ENCODE assay signal across 37 cellular contexts in genomic region chr4:99965173-99965572, GRCh38.
"Had no signal": no experiment of that assay in that cellular context is flagged by ENCODE, and none has a peak within 500 bp of the region (broad histone marks: within the 10 kb centered on the region; RNA-seq: fewer than 3 reads in every experiment).

No MANE protein-coding gene starts in this region.

- H3K4me3 Mint-ChIP-seq: activated CD4-positive, alpha-beta memory T cell treated with anti-CD3 and anti-CD28 coated beads, Interleukin-2, amount 10 ng/mL, durations not matched to agents 7 days and 5 days; activated CD8-positive, alpha-beta memory T cell treated with anti-CD3 and anti-CD28 coated beads, Interleukin-2, amount 10 ng/mL, durations not matched to agents 7 days and 5 days; T-helper 1 cell treated with Interleukin-12 subunit alpha and Interleukin-12 subunit beta and Interleukin-4 antibody, amounts not matched to agents 30 μg/mL and 1 μg/mL, for 36 hours had no signal

- H3K36me3 ChIP-seq: adrenal gland, breast epithelium, MG63, Peyer's patch, SJSA1, WERI-Rb-1 had no signal

- DNase-seq: activated CD4-positive, alpha-beta memory T cell treated with anti-CD3 and anti-CD28 coated beads, Interleukin-2, amount 10 ng/mL, durations not matched to agents 7 days and 5 days; activated CD4-positive, alpha-beta T cell treated with anti-CD3 and anti-CD28 coated beads for 1 hour; activated CD4-positive, alpha-beta T cell treated with anti-CD3 and anti-CD28 coated beads for 48 hours; activated CD4-positive, CD25-positive, alpha-beta regulatory T cell; activated CD8-positive, alpha-beta memory T cell treated with anti-CD3 and anti-CD28 coated beads for 24 hours; activated CD8-positive, alpha-beta memory T cell treated with anti-CD3 and anti-CD28 coated beads, Interleukin-2, amount 10 ng/mL, durations not matched to agents 7 days and 5 days; activated CD8-positive, alpha-beta memory T cell treated with anti-CD3 and anti-CD28 coated beads, Interleukin-2, amount 50 U/mL, for 48 hours; activated effector memory CD4-positive, alpha-beta T cell treated with anti-CD3 and anti-CD28 coated beads, Interleukin-2, amount 50 U/mL, for 16 hours; activated naive CD4-positive, alpha-beta T cell; activated T-cell treated with anti-CD3 and anti-CD28 coated beads, Interleukin-2, amount 50 U/mL, for 48 hours; adrenal gland; body of pancreas; cerebellar nuclear complex; Karpas-422; KBM-7; MG63; NCI-H1048; NCI-H1105 treated with DMSO at 0.1 percent for 48 hours; NCI-H1436; NCI-H1694; NCI-H1930; NCI-H2081 treated with DMSO at 0.1 percent for 48 hours; NCI-H345; NCI-H524 treated with DMSO at 0.1 percent for 48 hours; NCI-H748 treated with DMSO at 0.1 percent for 48 hours; NK-92 treated with Interleukin-12 subunit alpha and Interleukin-12 subunit beta, amount 100 ng/mL, for 24 hours; PC-3; Peyer's patch; RPMI8226; SHP77 treated with DMSO at 0.1 percent for 48 hours; SK-N-SH; T1000; WERI-Rb-1 had no signal

- H3K4me1 ChIP-seq: adrenal gland, body of pancreas, breast epithelium, Peyer's patch had no signal

- H3K27me3 Mint-ChIP-seq: activated CD8-positive, alpha-beta memory T cell treated with anti-CD3 and anti-CD28 coated beads, Interleukin-2, amount 10 ng/mL, durations not matched to agents 7 days and 5 days had no signal

- H3K9me3 Mint-ChIP-seq: activated CD4-positive, alpha-beta memory T cell treated with anti-CD3 and anti-CD28 coated beads, Interleukin-2, amount 10 ng/mL, durations not matched to agents 7 days and 5 days; activated naive CD4-positive, alpha-beta T cell treated with anti-CD3 and anti-CD28 coated beads, Interleukin-2, amount 50 U/mL, for 72 hours; T-helper 1 cell treated with Interleukin-12 subunit alpha and Interleukin-12 subunit beta and Interleukin-4 antibody, amounts not matched to agents 30 μg/mL and 1 μg/mL, for 36 hours had no signal

- H3K27me3 ChIP-seq: adrenal gland, body of pancreas, breast epithelium, MG63, Peyer's patch, SJSA1 had no signal

- H3K4me3 ChIP-seq: adrenal gland, body of pancreas, breast epithelium, MG63, Peyer's patch, SJSA1 had no signal

- H3K9me3 ChIP-seq: adrenal gland, body of pancreas, breast epithelium, MG63, Peyer's patch, SJSA1, SK-N-SH had no signal

- H3K36me3 Mint-ChIP-seq: activated naive CD4-positive, alpha-beta T cell treated with anti-CD3 and anti-CD28 coated beads, Interleukin-2, amount 50 U/mL, for 72 hours had no signal

- H3K27ac ChIP-seq: adrenal gland, body of pancreas, breast epithelium, Peyer's patch, SJSA1, WERI-Rb-1 had no signal

- H3K27ac Mint-ChIP-seq: activated CD4-positive, alpha-beta memory T cell treated with anti-CD3 and anti-CD28 coated beads, Interleukin-2, amount 10 ng/mL, durations not matched to agents 7 days and 5 days; activated CD8-positive, alpha-beta memory T cell treated with anti-CD3 and anti-CD28 coated beads, Interleukin-2, amount 10 ng/mL, durations not matched to agents 7 days and 5 days; activated naive CD4-positive, alpha-beta T cell treated with anti-CD3 and anti-CD28 coated beads, Interleukin-2, amount 50 U/mL, for 72 hours had no signal

- ATAC-seq: activated naive CD4-positive, alpha-beta T cell treated with anti-CD3 and anti-CD28 coated beads, Interleukin-2, amount 50 U/mL, for 72 hours; body of pancreas had no signal
